In the genomic region with DNA sequence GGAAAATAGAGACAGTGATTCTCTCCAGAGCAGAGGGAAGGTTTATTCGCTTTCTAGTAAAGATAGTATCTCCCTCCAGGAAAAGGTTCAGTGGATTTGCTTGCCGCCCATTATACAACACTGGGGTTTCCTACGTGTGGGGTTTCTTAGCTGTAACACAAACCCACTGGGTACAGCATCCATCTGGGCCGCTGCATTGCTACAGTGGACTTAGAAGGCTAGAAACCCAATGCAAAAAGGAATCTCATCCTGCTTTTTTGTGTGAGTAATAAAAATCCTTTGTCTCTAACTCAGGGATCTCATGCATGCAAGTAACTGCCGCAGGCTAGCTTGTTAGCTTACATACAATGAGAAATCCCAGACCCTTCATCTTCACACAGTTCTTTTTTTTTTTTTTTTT, we compare ENCODE assay signal across 23 cellular contexts.
"Had no signal": no experiment of that assay in that cellular context is flagged by ENCODE, and none has a peak within 500 bp of the region (broad histone marks: within the 10 kb centered on the region; RNA-seq: fewer than 3 reads in every experiment).

No MANE protein-coding gene starts in this region.

- H3K4me1 Mint-ChIP-seq: mesothelial cell of epicardium had no signal

- H3K27ac Mint-ChIP-seq: activated naive CD4-positive, alpha-beta T cell treated with anti-CD3 and anti-CD28 coated beads, Interleukin-2, amount 50 U/mL, for 72 hours; mesothelial cell of epicardium; naive B cell; nephron progenitor cell had no signal

- H3K4me3 Mint-ChIP-seq: activated T-cell treated with anti-CD3 and anti-CD28 coated beads, Interleukin-2, amount 50 U/mL, for 4 hours; mesothelial cell of epicardium; naive B cell; nephron progenitor cell had no signal

- H3K27me3 ChIP-seq: breast epithelium, esophagus squamous epithelium, neutrophil, ovary, right atrium auricular region, suprapubic skin, tibial artery had no signal

- H3K4me3 ChIP-seq: breast epithelium, esophagus squamous epithelium, left ventricle myocardium inferior, lung, ovary, prostate gland, right atrium auricular region, suprapubic skin, tibial artery had no signal

- H3K27ac ChIP-seq: breast epithelium, epithelial cell of prostate, esophagus squamous epithelium, left ventricle myocardium inferior, neutrophil, ovary, prostate gland, right atrium auricular region, suprapubic skin, tibial artery had no signal

- H3K9me3 ChIP-seq: breast epithelium, esophagus squamous epithelium, left ventricle myocardium inferior, neutrophil, ovary, prostate gland, right atrium auricular region, suprapubic skin, tibial artery had no signal

- H3K27me3 Mint-ChIP-seq: naive B cell had no signal

- H3K4me1 ChIP-seq: breast epithelium, left ventricle myocardium inferior, prostate gland, right atrium auricular region, tibial artery had no signal

- H3K36me3 ChIP-seq: breast epithelium, esophagus squamous epithelium, left ventricle myocardium inferior, neutrophil, ovary, prostate gland, right atrium auricular region, suprapubic skin, tibial artery had no signal

- DNase-seq: activated CD4-positive, alpha-beta T cell treated with anti-CD3 and anti-CD28 coated beads for 1 hour; activated naive CD4-positive, alpha-beta T cell; activated T-cell treated with anti-CD3 and anti-CD28 coated beads, Interleukin-2, amount 50 U/mL, for 4 hours; central memory CD4-positive, alpha-beta T cell; esophagus squamous epithelium; foreskin melanocyte; left ventricle myocardium inferior; naive B cell; nephron progenitor cell; ovary; stimulated activated CD4-positive, alpha-beta T cell treated with anti-CD3 and anti-CD28 coated beads, Interleukin-15, amount 100 ng/mL, for 24 hours; stimulated activated naive CD4-positive, alpha-beta T cell; T-helper 9 cell; tibial artery had no signal

- ATAC-seq: activated naive CD4-positive, alpha-beta T cell treated with anti-CD3 and anti-CD28 coated beads, Interleukin-2, amount 50 U/mL, for 72 hours; activated T-cell treated with anti-CD3 and anti-CD28 coated beads, Interleukin-2, amount 50 U/mL, for 4 hours had no signal

- H3K36me3 Mint-ChIP-seq: mesothelial cell of epicardium, naive B cell had no signal
